In the genomic region with DNA sequence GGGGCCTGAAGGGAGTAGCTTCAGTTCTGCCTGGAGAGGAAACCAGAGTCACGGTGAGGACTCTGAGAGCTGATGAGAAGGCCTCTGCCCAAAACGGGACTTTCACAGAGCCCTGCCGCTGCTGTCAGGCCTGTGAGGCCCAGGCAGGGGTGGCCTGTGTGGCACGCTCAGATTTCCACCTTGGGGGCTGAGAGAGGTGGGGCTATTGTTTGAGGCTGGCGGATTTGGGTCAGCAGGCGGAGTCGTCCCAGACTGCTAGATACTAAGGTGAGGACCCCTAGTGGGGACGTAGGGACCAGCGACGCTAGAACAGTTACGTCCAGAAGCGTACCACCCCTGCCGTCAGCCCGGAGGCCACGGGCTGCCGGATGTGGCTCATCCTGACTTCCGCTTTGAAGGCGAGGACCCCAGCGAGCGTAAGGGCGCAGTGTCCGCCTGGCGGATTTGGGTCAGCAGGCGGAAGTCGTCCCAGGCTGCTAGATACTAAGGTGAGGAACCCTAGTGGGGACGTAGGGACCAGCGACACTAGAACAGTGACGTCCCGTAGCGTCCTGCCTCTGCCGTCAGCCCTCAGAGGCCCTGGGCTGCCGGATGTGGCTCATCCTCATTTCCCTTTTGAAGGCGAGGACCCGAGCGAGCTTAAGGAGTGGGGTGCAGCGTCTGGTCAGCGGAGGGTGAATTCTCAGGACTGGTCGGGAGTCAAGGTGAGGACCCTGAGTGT, we compare ENCODE assay signal across 1 cellular context.
A peak's percentile ranks its signal among the peaks of the same experiment; 100 is the strongest.
TF ChIP-seq lines count a peak whose summit lies in the region.

Gene MAGEB1, plus strand, starts transcription at position 378 of the 721 bp plus-strand sequence. CDS start 3,348 bp downstream, outside the sequence.

TF ChIP-seq in K562, 482 proteins besides CTCF, POLR2A, EP300 and RAD21 (continued from another document):
- TF ChIP-seq, protein P1, sequence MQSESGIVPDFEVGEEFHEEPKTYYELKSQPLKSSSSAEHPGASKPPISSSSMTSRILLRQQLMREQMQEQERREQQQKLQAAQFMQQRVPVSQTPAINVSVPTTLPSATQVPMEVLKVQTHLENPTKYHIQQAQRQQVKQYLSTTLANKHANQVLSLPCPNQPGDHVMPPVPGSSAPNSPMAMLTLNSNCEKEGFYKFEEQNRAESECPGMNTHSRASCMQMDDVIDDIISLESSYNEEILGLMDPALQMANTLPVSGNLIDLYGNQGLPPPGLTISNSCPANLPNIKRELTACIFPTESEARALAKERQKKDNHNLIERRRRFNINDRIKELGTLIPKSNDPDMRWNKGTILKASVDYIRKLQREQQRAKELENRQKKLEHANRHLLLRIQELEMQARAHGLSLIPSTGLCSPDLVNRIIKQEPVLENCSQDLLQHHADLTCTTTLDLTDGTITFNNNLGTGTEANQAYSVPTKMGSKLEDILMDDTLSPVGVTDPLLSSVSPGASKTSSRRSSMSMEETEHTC (IDR thresholded peaks at IDR 0.05): no peak
- TF ChIP-seq, protein P2, sequence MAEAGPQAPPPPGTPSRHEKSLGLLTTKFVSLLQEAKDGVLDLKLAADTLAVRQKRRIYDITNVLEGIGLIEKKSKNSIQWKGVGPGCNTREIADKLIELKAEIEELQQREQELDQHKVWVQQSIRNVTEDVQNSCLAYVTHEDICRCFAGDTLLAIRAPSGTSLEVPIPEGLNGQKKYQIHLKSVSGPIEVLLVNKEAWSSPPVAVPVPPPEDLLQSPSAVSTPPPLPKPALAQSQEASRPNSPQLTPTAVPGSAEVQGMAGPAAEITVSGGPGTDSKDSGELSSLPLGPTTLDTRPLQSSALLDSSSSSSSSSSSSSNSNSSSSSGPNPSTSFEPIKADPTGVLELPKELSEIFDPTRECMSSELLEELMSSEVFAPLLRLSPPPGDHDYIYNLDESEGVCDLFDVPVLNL (CRISPR knock-in tag; IDR thresholded peaks at IDR 0.05; ENCODE audit: low read depth): no peak
- TF ChIP-seq ZNF551 (CRISPR knock-in tag; IDR thresholded peaks at IDR 0.05) (no peak), NCOA1 (IDR thresholded peaks at IDR 0.05; ENCODE audit: low read depth) (peak; percentile 77; the same call in 1 of the 2 replicates), ZNF347 (CRISPR knock-in tag; IDR thresholded peaks at IDR 0.05; ENCODE audit: low read depth) (no peak), GABPB1 (CRISPR knock-in tag; IDR thresholded peaks at IDR 0.05) (peak; percentile 94), NCOR1 (IDR thresholded peaks at IDR 0.05) (no peak), ZNF583 (CRISPR knock-in tag; IDR thresholded peaks at IDR 0.05) (no peak), MTA1 (IDR thresholded peaks at IDR 0.05; ENCODE audit: borderline replicate concordance) (no peak)
- TF ChIP-seq, protein P3, sequence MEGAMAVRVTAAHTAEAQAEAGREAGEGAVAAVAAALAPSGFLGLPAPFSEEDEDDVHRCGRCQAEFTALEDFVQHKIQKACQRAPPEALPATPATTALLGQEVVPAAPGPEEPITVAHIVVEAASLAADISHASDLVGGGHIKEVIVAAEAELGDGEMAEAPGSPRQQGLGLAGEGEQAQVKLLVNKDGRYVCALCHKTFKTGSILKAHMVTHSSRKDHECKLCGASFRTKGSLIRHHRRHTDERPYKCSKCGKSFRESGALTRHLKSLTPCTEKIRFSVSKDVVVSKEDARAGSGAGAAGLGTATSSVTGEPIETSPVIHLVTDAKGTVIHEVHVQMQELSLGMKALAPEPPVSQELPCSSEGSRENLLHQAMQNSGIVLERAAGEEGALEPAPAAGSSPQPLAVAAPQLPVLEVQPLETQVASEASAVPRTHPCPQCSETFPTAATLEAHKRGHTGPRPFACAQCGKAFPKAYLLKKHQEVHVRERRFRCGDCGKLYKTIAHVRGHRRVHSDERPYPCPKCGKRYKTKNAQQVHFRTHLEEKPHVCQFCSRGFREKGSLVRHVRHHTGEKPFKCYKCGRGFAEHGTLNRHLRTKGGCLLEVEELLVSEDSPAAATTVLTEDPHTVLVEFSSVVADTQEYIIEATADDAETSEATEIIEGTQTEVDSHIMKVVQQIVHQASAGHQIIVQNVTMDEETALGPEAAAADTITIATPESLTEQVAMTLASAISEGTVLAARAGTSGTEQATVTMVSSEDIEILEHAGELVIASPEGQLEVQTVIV (CRISPR knock-in tag; IDR thresholded peaks at IDR 0.05; ENCODE audit: borderline replicate concordance): no peak
- TF ChIP-seq, protein P4, sequence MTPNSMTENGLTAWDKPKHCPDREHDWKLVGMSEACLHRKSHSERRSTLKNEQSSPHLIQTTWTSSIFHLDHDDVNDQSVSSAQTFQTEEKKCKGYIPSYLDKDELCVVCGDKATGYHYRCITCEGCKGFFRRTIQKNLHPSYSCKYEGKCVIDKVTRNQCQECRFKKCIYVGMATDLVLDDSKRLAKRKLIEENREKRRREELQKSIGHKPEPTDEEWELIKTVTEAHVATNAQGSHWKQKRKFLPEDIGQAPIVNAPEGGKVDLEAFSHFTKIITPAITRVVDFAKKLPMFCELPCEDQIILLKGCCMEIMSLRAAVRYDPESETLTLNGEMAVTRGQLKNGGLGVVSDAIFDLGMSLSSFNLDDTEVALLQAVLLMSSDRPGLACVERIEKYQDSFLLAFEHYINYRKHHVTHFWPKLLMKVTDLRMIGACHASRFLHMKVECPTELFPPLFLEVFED (CRISPR knock-in tag; conservative IDR thresholded peaks at IDR 0.05): no peak
